Comparison of ENCODE assay signal across 16 cellular contexts in genomic region chr11:76161261-76161961, GRCh38. TPM values are rescaled to one million over a fixed set of nuclear protein-coding genes. Genes with fewer than 3 reads are reported as not detected.
A peak's percentile ranks its signal among the peaks of the same experiment; 100 is the strongest.
DNase-seq lines count a peak whose midpoint lies in the region; ATAC-seq, FAIRE-seq and TF ChIP-seq lines count a peak whose summit lies in the region.
"Had no signal": no experiment of that assay in that cellular context is flagged by ENCODE, and none has a peak within 500 bp of the region (broad histone marks: within the 10 kb centered on the region; RNA-seq: fewer than 3 reads in every experiment).

No MANE protein-coding gene starts in this region.

- peak; percentile 44 for DNase-seq in AG10803 (ENCODE audit: low read depth)
- DNase-seq in IMR-90, result no peak
- no peak for DNase-seq in central memory CD8-positive, alpha-beta T cell (ENCODE audit: low spot score in 2 of 2)
- DNase-seq in mesothelial cell of epicardium (ENCODE audit: low spot score in 2 of 2, unreplicated experiment in 2 of 2), result no peak
- DNase-seq in HEK293T (ENCODE audit: extremely low spot score), result no peak
- DNase-seq in activated T-helper 2 cell treated with anti-CD3 and anti-CD28 coated beads, Interferon-gamma antibody, Interleukin-2, Interleukin-4, amounts not matched to agents 10 μg/mL and 5 μg/mL and 100 μg/mL, durations not matched to agents 14 hours and 24 hours and 36 hours (ENCODE audit: low spot score), result no peak
- DNase-seq in endodermal cell, result no peak
- DNase-seq in D721Med (ENCODE audit: insufficient read length, low spot score), result no peak
- DNase-seq: adrenal gland; CD4-positive, CD25-positive, alpha-beta regulatory T cell; NCI-H510A treated with DMSO at 0.1 percent for 48 hours; stimulated activated naive CD4-positive, alpha-beta T cell treated with Interleukin-2 at 50 U/mL for 16 hours; T-helper 17 cell had no signal

- H2BK5ac ChIP-seq in IMR-90 (ENCODE audit: low read depth, low read length, poor library complexity, severe bottlenecking), result no peak overlapping the region

- CTCF ChIA-PET in IMR-90 (lab: Yijun Ruan, JAX) (interaction anchor here (0.8 kb wide), 1 partner anchor 9 kb away, joined by 5 read pairs; no protein-coding TSS in a partner anchor), HEK293T (lab: Yijun Ruan, JAX) (interaction anchor here (1.5 kb wide), 1 partner anchor 9 kb away, joined by 4 read pairs; no protein-coding TSS in a partner anchor)

- in situ Hi-C loops in IMR-90 (cut with MboI; ENCODE audit: low sequenced_read_pairs), result no loop called here

- peak overlapping the region; percentile 22; the same call in 1 of the 2 replicates for H3K4me2 ChIP-seq in IMR-90 (ENCODE audit: low read depth, low read length)

- H3K4me1 Mint-ChIP-seq in central memory CD8-positive, alpha-beta T cell, result no peaks in the 10 kb centered on the region
- H3K4me1 Mint-ChIP-seq in mesothelial cell of epicardium, result peaks cover 41% of the 10 kb centered on the region
- H3K4me1 Mint-ChIP-seq in activated T-helper 2 cell treated with anti-CD3 and anti-CD28 coated beads, Interferon-gamma antibody, Interleukin-2, Interleukin-4, amounts not matched to agents 10 μg/mL and 5 μg/mL and 100 μg/mL, durations not matched to agents 14 hours and 24 hours and 36 hours (ENCODE audit: low read depth), result no peaks in the 10 kb centered on the region
- H3K4me1 Mint-ChIP-seq in endodermal cell, result peaks cover 2% of the 10 kb centered on the region
- H3K4me1 Mint-ChIP-seq: CD4-positive, CD25-positive, alpha-beta regulatory T cell; IgD-negative memory B cell; T-helper 17 cell had no signal

- no peak for FAIRE-seq in D721Med (lab: Jason Lieb, UNC)
- FAIRE-seq: GM12892 had no signal

- H3K4ac ChIP-seq in IMR-90 (ENCODE audit: low read depth, low read length), result no peak overlapping the region

- no peak overlapping the region for H2BK120ac ChIP-seq in IMR-90 (ENCODE audit: low read depth, low read length)

- H3K79me1 ChIP-seq in IMR-90 (ENCODE audit: low read depth in 1 of 2, low read length in 2 of 2), result no peaks in the 10 kb centered on the region

- H3K9ac ChIP-seq in IMR-90 (ENCODE audit: low read depth, low read length) (no peak overlapping the region), endodermal cell (ENCODE audit: extremely low read depth, low read length, poor library complexity, severe bottlenecking) (no peak overlapping the region)

- H2AK5ac ChIP-seq in IMR-90 (ENCODE audit: low read depth, low read length), result no peak overlapping the region

- no peak overlapping the region for H3K18ac ChIP-seq in IMR-90 (ENCODE audit: low read depth, low read length)

- H3K4me3 Mint-ChIP-seq in central memory CD8-positive, alpha-beta T cell, result no peak overlapping the region
- H3K4me3 Mint-ChIP-seq in mesothelial cell of epicardium (no peak overlapping the region), endodermal cell (no peak overlapping the region)
- no peak overlapping the region for H3K4me3 Mint-ChIP-seq in activated T-helper 2 cell treated with anti-CD3 and anti-CD28 coated beads, Interferon-gamma antibody, Interleukin-2, Interleukin-4, amounts not matched to agents 10 μg/mL and 5 μg/mL and 100 μg/mL, durations not matched to agents 14 hours and 24 hours and 36 hours (ENCODE audit: low read depth)
- H3K4me3 Mint-ChIP-seq: CD4-positive, CD25-positive, alpha-beta regulatory T cell; IgD-negative memory B cell; memory B cell; T-helper 17 cell had no signal

- H2AK9ac ChIP-seq in IMR-90 (replicated peaks; ENCODE audit: low read depth, low read length, poor library complexity), result peak overlapping the region; percentile 9

- H3K27me3 Mint-ChIP-seq in central memory CD8-positive, alpha-beta T cell, result no peaks in the 10 kb centered on the region
- H3K27me3 Mint-ChIP-seq in mesothelial cell of epicardium (ENCODE audit: low read depth), result peaks cover 3% of the 10 kb centered on the region
- H3K27me3 Mint-ChIP-seq in activated T-helper 2 cell treated with anti-CD3 and anti-CD28 coated beads, Interferon-gamma antibody, Interleukin-2, Interleukin-4, amounts not matched to agents 10 μg/mL and 5 μg/mL and 100 μg/mL, durations not matched to agents 14 hours and 24 hours and 36 hours (ENCODE audit: low read depth), result peaks cover 2% of the 10 kb centered on the region
- H3K27me3 Mint-ChIP-seq in endodermal cell (ENCODE audit: insufficient read depth), result peaks cover 26% of the 10 kb centered on the region

- dilution Hi-C loops in IMR-90 (cut with HindIII; ENCODE audit: low sequenced_read_pairs, unreplicated experiment), result no loop called here

- H2BK20ac ChIP-seq in IMR-90 (ENCODE audit: low read depth, low read length), result no peak overlapping the region

- no peaks in the 10 kb centered on the region for H3K36me3 ChIP-seq in IMR-90 (ENCODE audit: control insufficient read depth, insufficient read depth, low read length)
- no peaks in the 10 kb centered on the region for H3K36me3 ChIP-seq in endodermal cell (ENCODE audit: control insufficient read depth, insufficient read depth, low read length)
- H3K36me3 ChIP-seq: adrenal gland had no signal

- H3K4me1 ChIP-seq in IMR-90 (ENCODE audit: control insufficient read depth, insufficient read depth, low read length), result peaks cover 4% of the 10 kb centered on the region; the same call in 1 of the 2 replicates
- H3K4me1 ChIP-seq in endodermal cell (ENCODE audit: control insufficient read depth, insufficient read depth, low read length), result no peaks in the 10 kb centered on the region
- H3K4me1 ChIP-seq: adrenal gland had no signal

- TF ChIP-seq POLR2A in IMR-90 (IDR thresholded peaks at IDR 0.05; ENCODE audit: low read depth, low read length), result no peak

- TF ChIP-seq RAD21 in IMR-90 (IDR thresholded peaks at IDR 0.05; ENCODE audit: low read length), result no peak

- H2BK15ac ChIP-seq in IMR-90 (ENCODE audit: low read depth, low read length), result no peak overlapping the region

- no peaks in the 10 kb centered on the region for H3K36me3 Mint-ChIP-seq in central memory CD8-positive, alpha-beta T cell (ENCODE audit: insufficient read depth)
- H3K36me3 Mint-ChIP-seq in mesothelial cell of epicardium (no peaks in the 10 kb centered on the region), endodermal cell (ENCODE audit: low read depth) (no peaks in the 10 kb centered on the region)
- no peaks in the 10 kb centered on the region for H3K36me3 Mint-ChIP-seq in activated T-helper 2 cell treated with anti-CD3 and anti-CD28 coated beads, Interferon-gamma antibody, Interleukin-2, Interleukin-4, amounts not matched to agents 10 μg/mL and 5 μg/mL and 100 μg/mL, durations not matched to agents 14 hours and 24 hours and 36 hours (ENCODE audit: low read depth)
- H3K36me3 Mint-ChIP-seq: CD4-positive, CD25-positive, alpha-beta regulatory T cell; memory B cell had no signal

- no peak overlapping the region for H3K56ac ChIP-seq in IMR-90 (ENCODE audit: extremely low read depth, insufficient read depth, low read length)

- H4K20me1 ChIP-seq in IMR-90 (ENCODE audit: insufficient read depth, low read length), result no peaks in the 10 kb centered on the region

- peak; percentile 76 for ATAC-seq in IMR-90 (ENCODE audit: low read depth)
- ATAC-seq in central memory CD8-positive, alpha-beta T cell (replicated peaks; ENCODE audit: extremely low read depth, poor library complexity, severe bottlenecking), result peak; percentile 36
- ATAC-seq: T-helper 17 cell had no signal

- POLR2A ChIA-PET in IMR-90 (lab: Charles Lee; ENCODE audit: unreplicated experiment), result no interaction called here
- POLR2A ChIA-PET in HEK293T (lab: Yijun Ruan, JAX), result no interaction called here

- H3K9me3 Mint-ChIP-seq in central memory CD8-positive, alpha-beta T cell, result no peaks in the 10 kb centered on the region
- no peaks in the 10 kb centered on the region for H3K9me3 Mint-ChIP-seq in mesothelial cell of epicardium
- H3K9me3 Mint-ChIP-seq in activated T-helper 2 cell treated with anti-CD3 and anti-CD28 coated beads, Interferon-gamma antibody, Interleukin-2, Interleukin-4, amounts not matched to agents 10 μg/mL and 5 μg/mL and 100 μg/mL, durations not matched to agents 14 hours and 24 hours and 36 hours, result no peaks in the 10 kb centered on the region
- H3K9me3 Mint-ChIP-seq in endodermal cell, result no peaks in the 10 kb centered on the region
- H3K9me3 Mint-ChIP-seq: CD4-positive, CD25-positive, alpha-beta regulatory T cell; memory B cell had no signal

- H4K8ac ChIP-seq in IMR-90 (ENCODE audit: low read depth in 2 of 2, low read length in 2 of 2), result no peak overlapping the region

- no peak overlapping the region for H4K5ac ChIP-seq in IMR-90 (ENCODE audit: low read depth, low read length)

- WGBS in IMR-90 (ENCODE audit: extremely low coverage in 2 of 2, insufficient read length in 1 of 2), 2 experiments, result no CpG with 5 or more reads among the region's 24 CpGs
- whole genome bisulfite sequencing in endodermal cell (ENCODE audit: insufficient coverage in 1 of 2, insufficient read length in 1 of 2), 2 experiments, result 86 to 87% methylated on average over 8 to 23 of the region's 24 CpGs

- H2AFZ ChIP-seq in IMR-90 (replicated peaks; ENCODE audit: low read length, poor library complexity), result peak overlapping the region; percentile 33

- H3K27ac Mint-ChIP-seq in central memory CD8-positive, alpha-beta T cell (ENCODE audit: low read depth), result peak overlapping the region; percentile 41
- H3K27ac Mint-ChIP-seq in mesothelial cell of epicardium (peak overlapping the region; percentile 39), endodermal cell (no peak overlapping the region)
- no peak overlapping the region for H3K27ac Mint-ChIP-seq in activated T-helper 2 cell treated with anti-CD3 and anti-CD28 coated beads, Interferon-gamma antibody, Interleukin-2, Interleukin-4, amounts not matched to agents 10 μg/mL and 5 μg/mL and 100 μg/mL, durations not matched to agents 14 hours and 24 hours and 36 hours
- H3K27ac Mint-ChIP-seq: CD4-positive, CD25-positive, alpha-beta regulatory T cell; IgD-negative memory B cell; memory B cell; T-helper 17 cell had no signal

- peak overlapping the region; percentile 16 for H3K4me3 ChIP-seq in AG10803 (ENCODE audit: low read length)
- no peak overlapping the region for H3K4me3 ChIP-seq in IMR-90 (ENCODE audit: insufficient read depth, low read depth, low read length)
- no peak overlapping the region for H3K4me3 ChIP-seq in endodermal cell (ENCODE audit: low read length)
- H3K4me3 ChIP-seq: adrenal gland had no signal

- no peaks in the 10 kb centered on the region for H3K9me3 ChIP-seq in IMR-90 (ENCODE audit: control insufficient read depth, insufficient read depth, low read length)
- H3K9me3 ChIP-seq in endodermal cell (ENCODE audit: control insufficient read depth, low read length), result no peaks in the 10 kb centered on the region
- H3K9me3 ChIP-seq: adrenal gland had no signal

- intact Hi-C loops in IMR-90 (cut with micrococcal nuclease), result no loop called here
- intact Hi-C loops in activated T-helper 2 cell treated with anti-CD3 and anti-CD28 coated beads, Interferon-gamma antibody, Interleukin-2, Interleukin-4, amounts not matched to agents 10 μg/mL and 5 μg/mL and 100 μg/mL, durations not matched to agents 14 hours and 24 hours and 36 hours (cut with micrococcal nuclease), result no loop called here

- no peak for TF ChIP-seq CTCF in AG10803 (conservative IDR thresholded peaks at IDR 0.05; ENCODE audit: low read length)
- TF ChIP-seq CTCF in IMR-90 (conservative IDR thresholded peaks at IDR 0.05; ENCODE audit: low read depth, low read length), result no peak
- no peak for TF ChIP-seq CTCF in mesothelial cell of epicardium (IDR thresholded peaks at IDR 0.05; ENCODE audit: unreplicated experiment)
- TF ChIP-seq CTCF in endodermal cell (conservative IDR thresholded peaks at IDR 0.05), result no peak
- no peak for TF ChIP-seq CTCF in D721Med (IDR thresholded peaks at IDR 0.05; ENCODE audit: insufficient read depth, missing control alignments)

- no peak overlapping the region for H3K23ac ChIP-seq in IMR-90 (ENCODE audit: low read depth, low read length)

- H3K27ac ChIP-seq in IMR-90 (ENCODE audit: insufficient read depth, low read length) (no peak overlapping the region), endodermal cell (ENCODE audit: low read depth, low read length) (no peak overlapping the region)
- H3K27ac ChIP-seq: adrenal gland had no signal

- BruUV-seq in IMR-90 (replicated peaks; lab: Mats Ljungman, UMichigan), result no TSS peak

- peaks cover 52% of the 10 kb centered on the region for H3K27me3 ChIP-seq in IMR-90 (ENCODE audit: control insufficient read depth, insufficient read depth, low read length)
- H3K27me3 ChIP-seq in endodermal cell (ENCODE audit: control insufficient read depth, insufficient read depth, low read length, poor library complexity, severe bottlenecking), result no peaks in the 10 kb centered on the region
- H3K27me3 ChIP-seq: adrenal gland had no signal

- H3K14ac ChIP-seq in IMR-90 (replicated peaks; ENCODE audit: low read depth, low read length), result no peak overlapping the region

- no peaks in the 10 kb centered on the region for H3K9me1 ChIP-seq in IMR-90 (ENCODE audit: insufficient read depth, low read length)

- 0 out of 2 replicates have a peak overlapping the region, but pooled peaks have one; percentile 20 for H4K91ac ChIP-seq in IMR-90 (ENCODE audit: insufficient read depth, low read depth, low read length)

RNA-seq across cellular contexts. Expression of gene WNT11, which starts 44.9 kb away (rescaled TPM):
- total RNA-seq in IMR-90 (2012; rRNA removed) (not detected in 2 replicates), mesothelial cell of epicardium (22.5 to 24.1 TPM (median 22.8 TPM) in 3 replicates), endodermal cell (under 1 TPM; 0.53 to 0.62 TPM)
- polyA plus RNA-seq in IMR-90 (2012; rRNA removed), result 0.10 TPM in 1 of 2 replicates, not detected in the other
- 0.02 and 0.04 TPM in 2 replicates for polyA plus RNA-seq in IMR-90 (2012; cell fraction: cytosol; rRNA removed)
- polyA plus RNA-seq in IMR-90 (2012; cell fraction: nucleus; rRNA removed; ENCODE audit: low replicate concordance), result not detected in 2 replicates
- total RNA-seq in activated T-helper 2 cell treated with anti-CD3 and anti-CD28 coated beads, Interferon-gamma antibody, Interleukin-2, Interleukin-4, amounts not matched to agents 10 μg/mL and 5 μg/mL and 100 μg/mL, durations not matched to agents 14 hours and 24 hours and 36 hours, result 0.91 TPM in 1 of 2 replicates, not detected in the other
- polyA plus RNA-seq in endodermal cell (2013, experiment 1 of 2), result 0.85 TPM
- polyA plus RNA-seq in endodermal cell (2013, experiment 2 of 2), result 0.37 TPM
- total RNA-seq: CD4-positive, CD25-positive, alpha-beta regulatory T cell had no signal
- polyA plus RNA-seq: IgD-negative memory B cell had no signal

Comparison
In these comparisons a context has a peak if more than half of its experiments do, and no peak if none do; other contexts are left out.
1. H3K27ac Mint-ChIP-seq: peak in central memory CD8-positive, alpha-beta T cell (single experiment) and mesothelial cell of epicardium (single experiment); none in activated T-helper 2 cell treated with anti-CD3 and anti-CD28 coated beads, Interferon-gamma antibody, Interleukin-2, Interleukin-4, amounts not matched to agents 10 μg/mL and 5 μg/mL and 100 μg/mL, durations not matched to agents 14 hours and 24 hours and 36 hours (single experiment) and endodermal cell (single experiment).
2. RNA of gene WNT11, which starts 44.9 kb away (total RNA-seq): 22.5 to 24.1 TPM in mesothelial cell of epicardium; 0.91 TPM in activated T-helper 2 cell treated with anti-CD3 and anti-CD28 coated beads, Interferon-gamma antibody, Interleukin-2, Interleukin-4, amounts not matched to agents 10 μg/mL and 5 μg/mL and 100 μg/mL, durations not matched to agents 14 hours and 24 hours and 36 hours, 0.53 to 0.62 TPM in endodermal cell and not detected in IMR-90; every median in the first group is over 10 times any median in the second.